ENCODE assay signal across 11 cellular contexts in the genomic region with DNA sequence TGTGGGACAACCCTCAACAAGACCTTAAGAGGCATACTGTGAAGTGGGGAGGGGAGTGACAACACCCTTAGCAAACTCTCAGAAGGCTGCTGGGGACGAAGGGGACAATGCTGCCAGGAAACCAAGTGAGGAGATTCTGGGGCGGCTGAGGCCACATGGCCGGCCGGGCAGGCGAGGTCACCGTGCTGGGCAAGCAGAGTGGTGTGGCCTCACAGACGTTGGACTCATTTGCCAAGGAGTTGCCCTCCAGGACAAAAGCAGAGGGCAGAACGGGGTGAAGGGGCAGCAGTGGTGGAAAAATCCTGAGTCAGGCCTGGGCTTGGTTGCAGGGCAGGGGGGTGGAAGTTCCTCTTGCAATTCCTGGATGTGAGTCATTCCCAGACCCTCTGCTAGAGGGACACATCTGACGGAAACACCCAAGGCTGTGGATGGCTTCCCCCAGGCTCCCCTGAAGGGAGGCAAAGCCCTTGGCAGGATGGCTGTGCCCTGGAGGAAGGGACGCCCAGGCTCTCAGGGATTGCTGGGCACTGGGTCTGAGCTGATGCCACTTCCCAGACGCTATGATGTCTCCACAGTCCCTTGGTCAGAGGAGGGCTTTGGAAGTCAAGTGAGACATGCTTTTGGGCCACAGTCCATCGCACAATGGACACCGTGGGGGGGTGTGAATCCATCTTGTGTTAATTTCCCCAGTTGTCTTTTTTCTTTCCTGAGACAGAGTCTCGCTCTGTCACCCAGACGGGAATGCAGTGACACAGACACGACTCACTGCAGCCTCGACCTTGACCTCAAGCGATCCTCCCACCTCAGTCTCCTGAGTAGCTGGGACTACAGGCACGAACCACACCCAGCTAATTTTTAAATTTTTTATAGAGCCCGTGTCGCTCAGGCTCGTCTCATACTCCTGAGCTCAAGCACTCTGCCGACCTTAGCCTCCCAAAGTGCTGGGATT. TPM values are rescaled to one million over a fixed set of nuclear protein-coding genes. Genes with fewer than 3 reads are reported as not detected.
DNase-seq lines count a peak whose midpoint lies in the region; ATAC-seq, FAIRE-seq and TF ChIP-seq lines count a peak whose summit lies in the region.
"Had no signal": no experiment of that assay in that cellular context is flagged by ENCODE, and none has a peak within 500 bp of the region (broad histone marks: within the 10 kb centered on the region; RNA-seq: fewer than 3 reads in every experiment).

No MANE protein-coding gene starts in this region.

- H3K9me3 Mint-ChIP-seq in WTC11 = peaks cover 32% of the 10 kb centered on the region
- H3K9me3 Mint-ChIP-seq: activated naive CD4-positive, alpha-beta T cell treated with anti-CD3 and anti-CD28 coated beads for 36 hours had no signal

- ATAC-seq in GM19324 (IDR thresholded peaks at IDR 0.05; ENCODE audit: low FRiP score, unreplicated experiment) (no peak), WTC11 (no peak)

- H3K27ac ChIP-seq in suprapubic skin = peak overlapping the region; percentile 37
- H3K27ac ChIP-seq: testis had no signal

- no peaks in the 10 kb centered on the region for H3K4me1 ChIP-seq in suprapubic skin

- POLR2A ChIA-PET in WTC11 (lab: Charles Lee) = no interaction called here

- peaks cover 10% of the 10 kb centered on the region for H3K36me3 Mint-ChIP-seq in WTC11

- H3K9me3 ChIP-seq in suprapubic skin = no peaks in the 10 kb centered on the region
- H3K9me3 ChIP-seq: testis had no signal

- no peaks in the 10 kb centered on the region for H3K36me3 ChIP-seq in suprapubic skin

- H3K27me3 ChIP-seq in suprapubic skin = peaks cover 35% of the 10 kb centered on the region
- H3K27me3 ChIP-seq: testis had no signal

- no peak for TF ChIP-seq EP300 in suprapubic skin (IDR thresholded peaks at IDR 0.05)

- CTCF ChIA-PET in WTC11 (lab: Charles Lee) = interaction anchor here (1.4 to 1.5 kb wide), 2 partner anchors 15 to 118 kb away, joined by 4 to 5 read pairs; no protein-coding TSS in a partner anchor

- TF ChIP-seq POLR2A in suprapubic skin (IDR thresholded peaks at IDR 0.05) = no peak

- H3K27me3 Mint-ChIP-seq in WTC11 (ENCODE audit: low read depth) = peaks cover 90% of the 10 kb centered on the region

- H3K4me3 ChIP-seq in choroid plexus epithelial cell (ENCODE audit: low read depth, low read length) (no peak overlapping the region), suprapubic skin (no peak overlapping the region)
- H3K4me3 ChIP-seq: testis had no signal

- no peaks in the 10 kb centered on the region for H3K4me1 Mint-ChIP-seq in WTC11

- 62% methylated on average over 23 of the region's 23 CpGs for WGBS in suprapubic skin

- no peak overlapping the region for H3K27ac Mint-ChIP-seq in WTC11
- H3K27ac Mint-ChIP-seq: activated naive CD4-positive, alpha-beta T cell treated with anti-CD3 and anti-CD28 coated beads for 36 hours had no signal

- FAIRE-seq in HTR-8/SVneo (lab: Jason Lieb, UNC) = peak; percentile 92
- FAIRE-seq: TTC549 had no signal

- DNase-seq in HTR-8/SVneo (ENCODE audit: insufficient read length, low spot score) (peak; percentile 83), choroid plexus epithelial cell (ENCODE audit: low read depth) (peak; percentile 32), kidney glomerular epithelial cell (lab: John Stamatoyannopoulos, UW) (peak; percentile 12), suprapubic skin (ENCODE audit: low spot score in 2 of 2) (no peak), WTC11 (ENCODE audit: low spot score) (no peak)
- no peak for DNase-seq in stimulated activated CD4-positive, alpha-beta T cell treated with anti-CD3 and anti-CD28 coated beads, Interleukin-4, amount 100 ng/mL, for 1 hour
- no peak for DNase-seq in effector CD4-positive, alpha-beta T cell
- DNase-seq: activated naive CD4-positive, alpha-beta T cell treated with anti-CD3 and anti-CD28 coated beads for 36 hours; testis had no signal

- no peak overlapping the region for H3K4me3 Mint-ChIP-seq in WTC11
- H3K4me3 Mint-ChIP-seq: activated naive CD4-positive, alpha-beta T cell treated with anti-CD3 and anti-CD28 coated beads for 36 hours had no signal

- no peak for TF ChIP-seq CTCF in choroid plexus epithelial cell (conservative IDR thresholded peaks at IDR 0.05; ENCODE audit: low read depth, low read length)
- no peak for TF ChIP-seq CTCF in suprapubic skin (IDR thresholded peaks at IDR 0.05)
- TF ChIP-seq CTCF in WTC11 (IDR thresholded peaks at IDR 0.05) = no peak

TF ChIP-seq in WTC11, 78 proteins besides CTCF, POLR2A, EP300 and RAD21:
- TF ChIP-seq GTF2I (CRISPR knock-in tag; conservative IDR thresholded peaks at IDR 0.05) (no peak), ZNF423 (CRISPR knock-in tag; IDR thresholded peaks at IDR 0.05) (no peak), ZNF396 (CRISPR knock-in tag; IDR thresholded peaks at IDR 0.05; ENCODE audit: borderline replicate concordance) (no peak), PRRX2 (CRISPR knock-in tag; IDR thresholded peaks at IDR 0.05) (no peak), ZNF121 (CRISPR knock-in tag; IDR thresholded peaks at IDR 0.05) (no peak), GABPB1 (CRISPR knock-in tag; IDR thresholded peaks at IDR 0.05) (no peak), RORB (CRISPR knock-in tag; IDR thresholded peaks at IDR 0.05) (no peak)
- TF ChIP-seq, protein P1, sequence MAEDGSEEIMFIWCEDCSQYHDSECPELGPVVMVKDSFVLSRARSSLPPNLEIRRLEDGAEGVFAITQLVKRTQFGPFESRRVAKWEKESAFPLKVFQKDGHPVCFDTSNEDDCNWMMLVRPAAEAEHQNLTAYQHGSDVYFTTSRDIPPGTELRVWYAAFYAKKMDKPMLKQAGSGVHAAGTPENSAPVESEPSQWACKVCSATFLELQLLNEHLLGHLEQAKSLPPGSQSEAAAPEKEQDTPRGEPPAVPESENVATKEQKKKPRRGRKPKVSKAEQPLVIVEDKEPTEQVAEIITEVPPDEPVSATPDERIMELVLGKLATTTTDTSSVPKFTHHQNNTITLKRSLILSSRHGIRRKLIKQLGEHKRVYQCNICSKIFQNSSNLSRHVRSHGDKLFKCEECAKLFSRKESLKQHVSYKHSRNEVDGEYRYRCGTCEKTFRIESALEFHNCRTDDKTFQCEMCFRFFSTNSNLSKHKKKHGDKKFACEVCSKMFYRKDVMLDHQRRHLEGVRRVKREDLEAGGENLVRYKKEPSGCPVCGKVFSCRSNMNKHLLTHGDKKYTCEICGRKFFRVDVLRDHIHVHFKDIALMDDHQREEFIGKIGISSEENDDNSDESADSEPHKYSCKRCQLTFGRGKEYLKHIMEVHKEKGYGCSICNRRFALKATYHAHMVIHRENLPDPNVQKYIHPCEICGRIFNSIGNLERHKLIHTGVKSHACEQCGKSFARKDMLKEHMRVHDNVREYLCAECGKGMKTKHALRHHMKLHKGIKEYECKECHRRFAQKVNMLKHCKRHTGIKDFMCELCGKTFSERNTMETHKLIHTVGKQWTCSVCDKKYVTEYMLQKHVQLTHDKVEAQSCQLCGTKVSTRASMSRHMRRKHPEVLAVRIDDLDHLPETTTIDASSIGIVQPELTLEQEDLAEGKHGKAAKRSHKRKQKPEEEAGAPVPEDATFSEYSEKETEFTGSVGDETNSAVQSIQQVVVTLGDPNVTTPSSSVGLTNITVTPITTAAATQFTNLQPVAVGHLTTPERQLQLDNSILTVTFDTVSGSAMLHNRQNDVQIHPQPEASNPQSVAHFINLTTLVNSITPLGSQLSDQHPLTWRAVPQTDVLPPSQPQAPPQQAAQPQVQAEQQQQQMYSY (CRISPR knock-in tag; IDR thresholded peaks at IDR 0.05) = no peak

RNA-seq across cellular contexts. Expression of gene SHANK3, which starts 16.2 kb away (rescaled TPM):
- total RNA-seq in suprapubic skin (10 to 100 TPM in 2 of 4 donors, 1 to 10 TPM in 2; 2.9 to 15.9 (median 9.5) TPM), WTC11 (2021) (9.6 to 10.5 TPM (median 9.7 TPM) in 3 replicates)

RNA-seq across cellular contexts. Expression of gene ARSA, which starts 28.4 kb away (rescaled TPM):
- 10 to 100 TPM; 37.0 to 51.3 (median 42.2) TPM for total RNA-seq in suprapubic skin
- 17.7 to 18.8 TPM (median 17.8 TPM) in 3 replicates for total RNA-seq in WTC11 (2021)

RNA-seq across cellular contexts. Expression of gene MAPK8IP2, which starts 55.8 kb away (rescaled TPM):
- total RNA-seq in suprapubic skin = 1 to 10 TPM; 2.6 to 4.4 (median 3.7) TPM
- total RNA-seq in WTC11 (2021) = 1.8 to 4.9 TPM (median 1.9 TPM) in 3 replicates

Comparison
In these comparisons a context has a peak if more than half of its experiments do, and no peak if none do; other contexts are left out.
1. DNase-seq: peak in HTR-8/SVneo (single experiment), choroid plexus epithelial cell (single experiment) and kidney glomerular epithelial cell (single experiment); none in suprapubic skin (0 of 2), stimulated activated CD4-positive, alpha-beta T cell treated with anti-CD3 and anti-CD28 coated beads, Interleukin-4, amount 100 ng/mL, for 1 hour (single experiment), WTC11 (single experiment) and effector CD4-positive, alpha-beta T cell (single experiment).